In genomic region chr7:81526971-81527370, GRCh38 we compare ENCODE assay signal across 8 cellular contexts.
"Had no signal": no experiment of that assay in that cellular context is flagged by ENCODE, and none has a peak within 500 bp of the region (broad histone marks: within the 10 kb centered on the region; RNA-seq: fewer than 3 reads in every experiment).

No MANE protein-coding gene starts in this region.

- FAIRE-seq: HepG2, HTR-8/SVneo, K562 had no signal

- H3K4me3 ChIP-seq: K562 had no signal

- H3K27ac ChIP-seq: HL-60, KMS-11 had no signal

- H3K9ac ChIP-seq: KMS-11 had no signal

- ATAC-seq: K562 had no signal

- H3K4me2 ChIP-seq: KMS-11 had no signal

- DNase-seq: IMR-90, KBM-7, KG1 had no signal
